12 cellular contexts compared by ENCODE assay signal in the genomic region with DNA sequence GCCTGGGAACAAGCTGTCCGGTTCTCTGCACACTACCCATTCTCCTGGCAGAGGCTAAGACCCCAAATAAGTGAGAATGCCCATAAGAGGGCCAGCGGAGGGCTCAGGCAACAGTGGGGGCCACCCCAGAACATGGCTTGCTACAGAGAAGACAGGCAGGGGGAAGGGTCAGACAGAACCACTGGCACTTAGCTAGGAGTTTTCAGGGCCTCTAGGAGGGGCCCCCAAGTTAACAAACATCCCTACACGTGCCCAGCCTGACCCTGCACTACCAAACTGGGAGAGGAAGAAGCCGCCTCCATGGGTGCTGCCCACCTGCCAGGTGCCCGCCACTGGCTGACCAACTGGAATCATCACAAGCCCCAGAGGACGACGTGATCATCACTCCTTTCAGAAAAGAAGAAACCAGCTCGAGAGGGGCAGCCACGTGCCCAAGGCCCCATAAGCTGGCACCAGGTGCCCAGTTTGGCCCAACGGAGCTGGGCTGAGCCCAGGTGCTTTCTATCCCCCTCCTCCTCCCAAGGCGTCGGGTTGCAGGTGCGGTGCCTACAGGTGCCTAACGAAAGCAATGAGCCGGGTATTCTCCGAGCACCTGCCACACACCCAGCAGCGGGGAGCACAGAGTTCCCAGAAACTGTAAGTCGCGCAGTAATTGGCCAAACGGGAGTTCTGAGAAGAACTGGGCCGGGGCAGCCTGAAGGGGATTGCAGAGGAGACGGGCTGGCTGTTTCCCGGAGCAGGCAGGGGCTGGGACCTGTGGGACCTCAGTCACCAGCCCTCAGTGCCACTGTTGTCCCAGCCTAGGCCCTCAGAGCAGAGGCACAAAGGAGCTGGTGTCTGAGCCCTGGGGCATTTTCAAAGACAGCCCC. TPM values are rescaled to one million over a fixed set of nuclear protein-coding genes. Genes with fewer than 3 reads are reported as not detected.
DNase-seq lines count a peak whose midpoint lies in the region; ATAC-seq and TF ChIP-seq lines count a peak whose summit lies in the region.
"Had no signal": no experiment of that assay in that cellular context is flagged by ENCODE, and none has a peak within 500 bp of the region (broad histone marks: within the 10 kb centered on the region; RNA-seq: fewer than 3 reads in every experiment).

No MANE protein-coding gene starts in this region.

- H3K4me1 Mint-ChIP-seq in nephron = peaks cover 49% of the 10 kb centered on the region
- H3K4me1 Mint-ChIP-seq in stimulated activated naive B cell treated with anti-CD40 and anti-IgM and Interleukin-4, amounts not matched to agents 10 μg/mL and 1 μg/mL and 100 μg/mL, for 72 hours = peaks cover 4 to 7% of the 10 kb centered on the region in 2 donors

- H3K27me3 Mint-ChIP-seq in nephron (ENCODE audit: low read depth) = peaks cover 16% of the 10 kb centered on the region
- H3K27me3 Mint-ChIP-seq in stimulated activated naive B cell treated with anti-CD40 and anti-IgM and Interleukin-4, amounts not matched to agents 10 μg/mL and 1 μg/mL and 100 μg/mL, for 72 hours = peaks cover 41 to 43% of the 10 kb centered on the region in 2 donors

- 79 to 86% (median 80%) methylated on average over 19 to 23 of the region's 23 CpGs for WGBS in adrenal gland, 4 donors

- intact Hi-C loops in adrenal gland (cut with DNase I) = no loop called here

- peaks cover 40 to 53% of the 10 kb centered on the region in 2 donors for H3K4me1 ChIP-seq in adrenal gland (replicated peaks in 1 of 2)
- H3K4me1 ChIP-seq: HAP-1 had no signal

- ATAC-seq in stimulated activated naive B cell treated with anti-CD40 and anti-IgM and Interleukin-4, amounts not matched to agents 10 μg/mL and 1 μg/mL and 100 μg/mL, for 72 hours (replicated peaks) = no peak
- ATAC-seq in HG03442 (IDR thresholded peaks at IDR 0.05; ENCODE audit: unreplicated experiment) (no peak), HG02885 (IDR thresholded peaks at IDR 0.05; ENCODE audit: poor library complexity, unreplicated experiment) (no peak)
- ATAC-seq: Panc1 had no signal

- H3K9me3 ChIP-seq in adrenal gland (replicated peaks in 1 of 3) = no peaks in the 10 kb centered on the region
- H3K9me3 ChIP-seq: HAP-1 had no signal

- peaks cover 3% of the 10 kb centered on the region for H3K36me3 Mint-ChIP-seq in nephron (ENCODE audit: low read depth)
- peaks cover under 1% of the 10 kb centered on the region in 2 donors for H3K36me3 Mint-ChIP-seq in stimulated activated naive B cell treated with anti-CD40 and anti-IgM and Interleukin-4, amounts not matched to agents 10 μg/mL and 1 μg/mL and 100 μg/mL, for 72 hours

- no peak for TF ChIP-seq POLR2A in adrenal gland (IDR thresholded peaks at IDR 0.05)

- H3K4me3 Mint-ChIP-seq in nephron = no peak overlapping the region
- no peak overlapping the region for H3K4me3 Mint-ChIP-seq in stimulated activated naive B cell treated with anti-CD40 and anti-IgM and Interleukin-4, amounts not matched to agents 10 μg/mL and 1 μg/mL and 100 μg/mL, for 72 hours

- H3K4me3 ChIP-seq in adrenal gland = no peak overlapping the region
- H3K4me3 ChIP-seq: HAP-1 had no signal

- no peaks in the 10 kb centered on the region for H3K27me3 ChIP-seq in adrenal gland

- H3K27ac Mint-ChIP-seq in nephron = peak overlapping the region; percentile 74 to 87 (median 79)
- no peak overlapping the region for H3K27ac Mint-ChIP-seq in stimulated activated naive B cell treated with anti-CD40 and anti-IgM and Interleukin-4, amounts not matched to agents 10 μg/mL and 1 μg/mL and 100 μg/mL, for 72 hours
- H3K27ac Mint-ChIP-seq: activated T-helper 2 cell treated with anti-CD3 and anti-CD28 coated beads, Interferon-gamma antibody, Interleukin-2, Interleukin-4, amounts not matched to agents 10 μg/mL and 5 μg/mL and 100 μg/mL, durations not matched to agents 14 hours and 24 hours and 36 hours had no signal

- peak overlapping the region; percentile 19 to 85 (median 60) for H3K27ac ChIP-seq in adrenal gland

- H3K36me3 ChIP-seq in adrenal gland (replicated peaks in 1 of 2) = no peaks in the 10 kb centered on the region
- H3K36me3 ChIP-seq: HAP-1 had no signal

- TF ChIP-seq CTCF in adrenal gland (IDR thresholded peaks at IDR 0.05) (no peak), nephron (IDR thresholded peaks at IDR 0.05; ENCODE audit: unreplicated experiment in 3 of 3) (no peak)

- DNase-seq in COLO668 (lab: John Stamatoyannopoulos, UW; ENCODE audit: unreplicated experiment) = peak; percentile 87
- peak; percentile 58 for DNase-seq in NCI-H1436 treated with DMSO at 0.1 percent for 48 hours (lab: John Stamatoyannopoulos, UW)
- DNase-seq in adrenal gland = peak in 1 of 7 donors; percentile 10
- no peak for DNase-seq in stimulated activated naive B cell treated with anti-CD40 and anti-IgM and Interleukin-4, amounts not matched to agents 10 μg/mL and 1 μg/mL and 100 μg/mL, for 72 hours
- DNase-seq in superior temporal gyrus (ENCODE audit: extremely low spot score) = no peak
- DNase-seq: EL had no signal

- H3K9me3 Mint-ChIP-seq in nephron = peaks cover 3% of the 10 kb centered on the region
- peaks cover 7% of the 10 kb centered on the region in 2 donors for H3K9me3 Mint-ChIP-seq in stimulated activated naive B cell treated with anti-CD40 and anti-IgM and Interleukin-4, amounts not matched to agents 10 μg/mL and 1 μg/mL and 100 μg/mL, for 72 hours

RNA-seq across cellular contexts. Expression of gene RPH3AL, which starts 13.2 kb away (rescaled TPM):
- total RNA-seq in adrenal gland = 10 to 100 TPM; 23.5 to 79.2 (median 40.7) TPM
- polyA plus RNA-seq in adrenal gland = 10 to 100 TPM in 1 of 3 donors, 1 to 10 TPM in 2; 7.7 to 19.9 (median 9.3) TPM

Comparison
In these comparisons a context has a peak if more than half of its experiments do, and no peak if none do; other contexts are left out.
1. DNase-seq: peak in COLO668 (single experiment) and NCI-H1436 treated with DMSO at 0.1 percent for 48 hours (single experiment); none in stimulated activated naive B cell treated with anti-CD40 and anti-IgM and Interleukin-4, amounts not matched to agents 10 μg/mL and 1 μg/mL and 100 μg/mL, for 72 hours (single experiment) and superior temporal gyrus (single experiment).